34 cellular contexts compared by ENCODE assay signal in the genomic region with DNA sequence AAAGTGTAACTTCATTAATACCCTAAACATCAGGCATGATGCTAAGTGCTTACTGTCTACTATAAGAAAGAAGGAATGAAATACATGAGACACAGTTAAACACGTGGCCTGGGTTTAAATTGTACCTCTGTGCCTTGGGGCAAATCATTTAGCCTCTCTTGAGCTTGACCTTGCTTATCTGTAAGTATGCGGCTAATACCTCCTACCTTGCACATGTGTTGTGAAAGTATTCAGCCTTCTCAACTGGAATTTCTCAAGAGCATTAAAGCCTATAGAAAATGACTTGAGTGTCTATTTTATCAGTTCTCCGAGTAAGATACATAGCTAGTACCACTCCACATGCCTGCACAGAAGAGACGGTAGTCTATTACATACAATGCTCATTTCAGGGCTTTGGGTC.
"Had no signal": no experiment of that assay in that cellular context is flagged by ENCODE, and none has a peak within 500 bp of the region (broad histone marks: within the 10 kb centered on the region; RNA-seq: fewer than 3 reads in every experiment).

No MANE protein-coding gene starts in this region.

- H3K27me3 ChIP-seq: adrenal gland, ascending aorta, body of pancreas, brain microvascular endothelial cell, breast epithelium, cardiac muscle cell had no signal

- FAIRE-seq: astrocyte, bronchial epithelial cell, colon had no signal

- ATAC-seq: activated naive CD4-positive, alpha-beta T cell treated with anti-CD3 and anti-CD28 coated beads, Interleukin-2, amount 50 U/mL, for 72 hours; activated naive CD8-positive, alpha-beta T cell treated with anti-CD3 and anti-CD28 coated beads, Interleukin-2, amount 50 U/mL, for 24 hours; activated T-cell treated with anti-CD3 and anti-CD28 coated beads, Interleukin-2, amount 50 U/mL, for 4 hours; activated T-cell treated with anti-CD3 and anti-CD28 coated beads, Interleukin-2, amount 50 U/mL, for 72 hours; activated T-helper 17 cell treated with anti-CD3 and anti-CD28 coated beads, Interleukin-2, amount 50 U/mL, for 72 hours; body of pancreas had no signal

- H3K9me3 ChIP-seq: adrenal gland, ascending aorta, body of pancreas, breast epithelium had no signal

- DNase-seq: activated effector memory CD4-positive, alpha-beta T cell treated with anti-CD3 and anti-CD28 coated beads, Interleukin-2, amount 50 U/mL, for 16 hours; activated effector memory CD4-positive, alpha-beta T cell treated with Interleukin-2 at 50 U/mL for 16 hours; activated gamma-delta T cell; activated gamma-delta T cell treated with Interleukin-2 at 50 U/mL for 16 hours; activated naive CD4-positive, alpha-beta T cell; activated naive CD4-positive, alpha-beta T cell treated with anti-CD3 and anti-CD28 coated beads for 36 hours; activated naive CD4-positive, alpha-beta T cell treated with anti-CD3 and anti-CD28 coated beads, Interleukin-2, amount 10 ng/mL, durations not matched to agents 7 days and 5 days; activated naive CD4-positive, alpha-beta T cell treated with anti-CD3 and anti-CD28 coated beads, Interleukin-2, amount 50 U/mL, for 16 hours; activated naive CD4-positive, alpha-beta T cell treated with Interleukin-2 at 50 U/mL for 16 hours; activated naive CD8-positive, alpha-beta T cell treated with anti-CD3 and anti-CD28 coated beads for 36 hours; activated naive CD8-positive, alpha-beta T cell treated with anti-CD3 and anti-CD28 coated beads, Interleukin-2, amount 10 ng/mL, durations not matched to agents 7 days and 5 days; activated naive CD8-positive, alpha-beta T cell treated with anti-CD3 and anti-CD28 coated beads, Interleukin-2, amount 50 U/mL, for 24 hours; activated T-cell treated with anti-CD3 and anti-CD28 coated beads, Interleukin-2, amount 50 U/mL, for 24 hours; activated T-cell treated with anti-CD3 and anti-CD28 coated beads, Interleukin-2, amount 50 U/mL, for 4 hours; activated T-cell treated with anti-CD3 and anti-CD28 coated beads, Interleukin-2, amount 50 U/mL, for 48 hours; activated T-cell treated with anti-CD3 and anti-CD28 coated beads, Interleukin-2, amount 50 U/mL, for 72 hours; adrenal gland; amniotic stem cell; amygdala; anterior cingulate cortex; aorta; body of pancreas; brain microvascular endothelial cell; caudate nucleus; central memory CD4-positive, alpha-beta T cell; cerebellar nuclear complex had no signal

- H3K27ac ChIP-seq: adrenal gland, ascending aorta, body of pancreas, brain microvascular endothelial cell, breast epithelium, cardiac muscle cell had no signal

- H3K4me1 ChIP-seq: adrenal gland, ascending aorta, body of pancreas, breast epithelium had no signal

- H3K4me3 ChIP-seq: adrenal gland, ascending aorta, body of pancreas, breast epithelium, cardiac muscle cell had no signal
